Comparison of ENCODE assay signal across 11 cellular contexts in genomic region chr22:19554834-19555404, GRCh38. TPM values are rescaled to one million over a fixed set of nuclear protein-coding genes. Genes with fewer than 3 reads are reported as not detected.
A peak's percentile ranks its signal among the peaks of the same experiment; 100 is the strongest.
DNase-seq lines count a peak whose midpoint lies in the region; ATAC-seq, FAIRE-seq and TF ChIP-seq lines count a peak whose summit lies in the region.
"Had no signal": no experiment of that assay in that cellular context is flagged by ENCODE, and none has a peak within 500 bp of the region (broad histone marks: within the 10 kb centered on the region; RNA-seq: fewer than 3 reads in every experiment).

No MANE protein-coding gene starts in this region.

- DNase-seq in H54 (ENCODE audit: insufficient read length, low spot score): peak; percentile 31
- peak; percentile 60 for DNase-seq in RPMI7951 (ENCODE audit: low read depth)
- DNase-seq in fibroblast of gingiva (ENCODE audit: low read depth): peak; percentile 11
- DNase-seq in posterior vena cava (ENCODE audit: low spot score): peak; percentile 52
- DNase-seq in GM19239 (ENCODE audit: insufficient read length, low spot score): no peak
- DNase-seq in anterior cingulate cortex (lab: John Stamatoyannopoulos, UW): no peak
- DNase-seq in mesothelial cell of epicardium (ENCODE audit: low spot score in 2 of 2, unreplicated experiment in 2 of 2): no peak
- no peak for DNase-seq in activated CD8-positive, alpha-beta memory T cell treated with anti-CD3 and anti-CD28 coated beads, Interleukin-2, amount 10 ng/mL, durations not matched to agents 7 days and 5 days
- DNase-seq: left ventricle myocardium superior had no signal

- no peak for ATAC-seq in activated CD8-positive, alpha-beta memory T cell treated with anti-CD3 and anti-CD28 coated beads, Interleukin-2, amount 10 ng/mL, durations not matched to agents 7 days and 5 days
- ATAC-seq: left ventricle myocardium superior had no signal

- CTCF ChIA-PET in activated CD8-positive, alpha-beta memory T cell treated with anti-CD3 and anti-CD28 coated beads, Interleukin-2, amount 10 ng/mL, durations not matched to agents 7 days and 5 days (lab: Charles Lee): interaction anchor here (0.5 kb wide), 1 partner anchor 348 kb away, joined by 4 read pairs; no protein-coding TSS in a partner anchor

- TF ChIP-seq POLR2A in H54 (IDR thresholded peaks at IDR 0.05; ENCODE audit: low read depth, low read length): no peak

- peaks cover 3% of the 10 kb centered on the region for H3K4me1 Mint-ChIP-seq in mesothelial cell of epicardium
- H3K4me1 Mint-ChIP-seq in activated CD8-positive, alpha-beta memory T cell treated with anti-CD3 and anti-CD28 coated beads, Interleukin-2, amount 10 ng/mL, durations not matched to agents 7 days and 5 days: no peaks in the 10 kb centered on the region

- FAIRE-seq in H54 (lab: Jason Lieb, UNC) (no peak), GM19239 (lab: Jason Lieb, UNC) (no peak)
- FAIRE-seq: colon, GM12891 had no signal

- peaks cover 4% of the 10 kb centered on the region for H3K9me3 Mint-ChIP-seq in mesothelial cell of epicardium
- H3K9me3 Mint-ChIP-seq in activated CD8-positive, alpha-beta memory T cell treated with anti-CD3 and anti-CD28 coated beads, Interleukin-2, amount 10 ng/mL, durations not matched to agents 7 days and 5 days (ENCODE audit: low read depth): no peaks in the 10 kb centered on the region

- no peak for TF ChIP-seq CTCF in mesothelial cell of epicardium (IDR thresholded peaks at IDR 0.05; ENCODE audit: unreplicated experiment)

- no peaks in the 10 kb centered on the region for H3K27me3 Mint-ChIP-seq in mesothelial cell of epicardium (ENCODE audit: low read depth)
- peaks cover 17% of the 10 kb centered on the region for H3K27me3 Mint-ChIP-seq in activated CD8-positive, alpha-beta memory T cell treated with anti-CD3 and anti-CD28 coated beads, Interleukin-2, amount 10 ng/mL, durations not matched to agents 7 days and 5 days

- H3K4me3 Mint-ChIP-seq in mesothelial cell of epicardium: no peak overlapping the region
- H3K4me3 Mint-ChIP-seq in activated CD8-positive, alpha-beta memory T cell treated with anti-CD3 and anti-CD28 coated beads, Interleukin-2, amount 10 ng/mL, durations not matched to agents 7 days and 5 days: no peak overlapping the region

- no peak overlapping the region for H3K27ac Mint-ChIP-seq in mesothelial cell of epicardium
- H3K27ac Mint-ChIP-seq in activated CD8-positive, alpha-beta memory T cell treated with anti-CD3 and anti-CD28 coated beads, Interleukin-2, amount 10 ng/mL, durations not matched to agents 7 days and 5 days: no peak overlapping the region

- intact Hi-C loops in posterior vena cava (cut with DNase I): loop anchor here in 1 of 2 donors (10.0 kb wide), 1 partner anchor 60 kb away; no protein-coding TSS in a partner anchor

- H3K36me3 Mint-ChIP-seq in mesothelial cell of epicardium: no peaks in the 10 kb centered on the region
- H3K36me3 Mint-ChIP-seq in activated CD8-positive, alpha-beta memory T cell treated with anti-CD3 and anti-CD28 coated beads, Interleukin-2, amount 10 ng/mL, durations not matched to agents 7 days and 5 days: no peaks in the 10 kb centered on the region

RNA-seq across cellular contexts. Expression of gene CLDN5, which starts 30.7 kb away (rescaled TPM):
- total RNA-seq in RPMI7951 (2014; rRNA removed; shearing (Covaris generic)): not detected in 2 replicates
- 10 to 100 TPM; 36.4 to 70.1 TPM for total RNA-seq in posterior vena cava
- total RNA-seq in mesothelial cell of epicardium: not detected in 3 replicates
- total RNA-seq in activated CD8-positive, alpha-beta memory T cell treated with anti-CD3 and anti-CD28 coated beads, Interleukin-2, amount 10 ng/mL, durations not matched to agents 7 days and 5 days: not detected

Comparison
In these comparisons a context has a peak if more than half of its experiments do, and no peak if none do; other contexts are left out.
1. DNase-seq: peak in H54 (single experiment), RPMI7951 (single experiment), fibroblast of gingiva (single experiment) and posterior vena cava (single experiment); none in GM19239 (single experiment), anterior cingulate cortex (0 of 58), mesothelial cell of epicardium (0 of 2) and activated CD8-positive, alpha-beta memory T cell treated with anti-CD3 and anti-CD28 coated beads, Interleukin-2, amount 10 ng/mL, durations not matched to agents 7 days and 5 days (single experiment).
2. RNA of gene CLDN5, which starts 30.7 kb away (total RNA-seq): 36.4 to 70.1 TPM in posterior vena cava; not detected in mesothelial cell of epicardium, not detected in RPMI7951 and not detected in activated CD8-positive, alpha-beta memory T cell treated with anti-CD3 and anti-CD28 coated beads, Interleukin-2, amount 10 ng/mL, durations not matched to agents 7 days and 5 days; every median in the first group is over 10 times any median in the second.